8 cellular contexts compared by ENCODE assay signal in the genomic region with DNA sequence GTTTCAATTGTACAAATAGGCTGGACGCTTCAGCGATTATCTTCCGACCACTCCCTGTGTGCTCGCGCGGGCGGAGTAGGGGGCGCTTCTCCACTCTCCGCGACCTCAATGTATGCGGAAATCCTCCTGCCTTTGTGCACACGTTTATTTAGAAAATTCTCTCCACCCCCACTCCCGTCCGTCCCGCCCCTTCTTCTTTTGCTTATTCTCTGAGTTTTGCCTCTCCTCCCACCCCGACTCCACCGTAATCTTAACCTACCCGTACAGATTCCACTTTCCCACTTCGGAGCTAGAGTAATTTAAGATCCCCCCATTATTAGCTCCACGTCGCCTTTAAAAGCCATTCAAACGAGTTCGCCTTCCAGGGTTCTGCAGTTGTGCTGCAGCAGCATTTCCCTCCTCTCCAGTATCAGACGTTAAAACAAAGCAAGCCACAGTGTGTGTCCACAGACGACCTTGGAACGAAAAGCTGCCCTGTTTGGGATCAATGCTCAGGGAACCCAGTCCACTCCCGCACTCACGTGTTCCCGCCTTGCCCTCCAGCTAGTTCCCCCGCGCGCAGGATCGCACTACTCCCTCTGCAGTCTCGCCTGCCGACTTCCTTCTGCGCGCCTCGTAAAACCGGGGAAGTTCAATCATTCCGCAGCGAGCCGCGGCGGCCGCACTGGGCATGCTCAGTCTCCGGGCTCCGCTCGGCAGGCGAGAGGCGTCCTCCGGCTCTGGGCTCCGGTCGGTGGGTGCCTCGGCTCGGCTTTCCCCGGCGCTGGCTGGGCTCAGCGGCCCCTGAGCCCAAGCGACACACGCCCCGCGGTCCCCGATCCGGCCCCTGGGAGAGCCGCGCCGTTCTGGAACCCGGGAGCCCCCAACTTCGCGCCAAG. TPM values are rescaled to one million over a fixed set of nuclear protein-coding genes. Genes with fewer than 3 reads are reported as not detected.
DNase-seq lines count a peak whose midpoint lies in the region; ATAC-seq and FAIRE-seq lines count a peak whose summit lies in the region.

Gene ANO6 (plus strand): TSS at position 677 of the 878 bp plus-strand sequence. CDS start 227 bp downstream, outside the sequence.

- H3K27me3 Mint-ChIP-seq in T-helper 2 cell treated with Interferon-gamma antibody and Interleukin-4, amounts not matched to agents 5 μg/mL and 100 μg/mL, for 36 hours (ENCODE audit: low read depth), result no peaks in the 10 kb centered on the region

- intact Hi-C loops in right cardiac atrium (cut with DNase I), result loop anchor here in 1 of 4 donors (5.0 kb wide), 1 partner anchor 52 kb away; no protein-coding TSS in a partner anchor

- H3K4me3 ChIP-seq in right cardiac atrium (ENCODE audit: low read length), result peak within 1 kb of the TSS; percentile 86

- no peaks in the 10 kb centered on the region for H3K9me3 ChIP-seq in right cardiac atrium (ENCODE audit: control insufficient read depth, low read length)

- peaks cover 4% of the 10 kb centered on the region for H3K4me1 ChIP-seq in right cardiac atrium (ENCODE audit: control insufficient read depth, insufficient read depth, low read length)

- FAIRE-seq in GM18507 (lab: Jason Lieb, UNC), result peak; percentile 94

- DNase-seq in GM18507 (ENCODE audit: extremely low spot score, insufficient read length, low read depth), result peak; percentile 60
- DNase-seq in NCI-H1694 treated with DMSO at 0.1 percent for 48 hours (lab: John Stamatoyannopoulos, UW), result peak; percentile 78
- DNase-seq in T-helper 2 cell treated with Interferon-gamma antibody and Interleukin-4, amounts not matched to agents 5 μg/mL and 100 μg/mL, for 36 hours (ENCODE audit: low spot score), result peak; percentile 84
- DNase-seq in anterior cingulate cortex (lab: John Stamatoyannopoulos, UW), result peak in 57 of 58 donors; percentile 18 to 88 (median 73)
- peak; percentile 89 to 95 (median 95) for DNase-seq in right cardiac atrium
- DNase-seq in renal cortical epithelial cell (ENCODE audit: low read depth), result peak; percentile 74
- no peak for DNase-seq in cerebellar nuclear complex (lab: John Stamatoyannopoulos, UW)

- no peaks in the 10 kb centered on the region for H3K36me3 Mint-ChIP-seq in T-helper 2 cell treated with Interferon-gamma antibody and Interleukin-4, amounts not matched to agents 5 μg/mL and 100 μg/mL, for 36 hours (ENCODE audit: low read depth)

- ATAC-seq in HG02943 (IDR thresholded peaks at IDR 0.05; ENCODE audit: low read depth, unreplicated experiment) (peak; percentile 65), right cardiac atrium (peak; percentile 96 to 97)

- no peaks in the 10 kb centered on the region for H3K9me3 Mint-ChIP-seq in T-helper 2 cell treated with Interferon-gamma antibody and Interleukin-4, amounts not matched to agents 5 μg/mL and 100 μg/mL, for 36 hours

- H3K27me3 ChIP-seq in right cardiac atrium (ENCODE audit: control insufficient read depth, insufficient read depth), result no peaks in the 10 kb centered on the region

- H3K27ac ChIP-seq in right cardiac atrium (ENCODE audit: low read length), result peak within 1 kb of the TSS; percentile 92

- peak within 1 kb of the TSS; percentile 92 for H3K27ac Mint-ChIP-seq in T-helper 2 cell treated with Interferon-gamma antibody and Interleukin-4, amounts not matched to agents 5 μg/mL and 100 μg/mL, for 36 hours

- peak within 1 kb of the TSS; percentile 93 for H3K4me3 Mint-ChIP-seq in T-helper 2 cell treated with Interferon-gamma antibody and Interleukin-4, amounts not matched to agents 5 μg/mL and 100 μg/mL, for 36 hours

- under 1% methylated on average over 70 of the region's 70 CpGs for WGBS in right cardiac atrium

- peaks cover 30% of the 10 kb centered on the region for H3K4me1 Mint-ChIP-seq in T-helper 2 cell treated with Interferon-gamma antibody and Interleukin-4, amounts not matched to agents 5 μg/mL and 100 μg/mL, for 36 hours (ENCODE audit: low read depth)

RNA-seq across cellular contexts. Expression of gene ANO6, which starts in this region (rescaled TPM):
- total RNA-seq in right cardiac atrium, result 10 to 100 TPM; 42.2 to 51.0 (median 47.5) TPM
- polyA plus RNA-seq in right cardiac atrium, result 14.4 TPM
- total RNA-seq in renal cortical epithelial cell, result 82.7 and 96.2 TPM in 2 replicates

Comparison
In these comparisons a context has a peak if more than half of its experiments do, and no peak if none do; other contexts are left out.
1. DNase-seq: peak in GM18507 (single experiment), NCI-H1694 treated with DMSO at 0.1 percent for 48 hours (single experiment), T-helper 2 cell treated with Interferon-gamma antibody and Interleukin-4, amounts not matched to agents 5 μg/mL and 100 μg/mL, for 36 hours (single experiment), anterior cingulate cortex (57 of 58), right cardiac atrium (3 of 3) and renal cortical epithelial cell (single experiment); none in cerebellar nuclear complex (0 of 2).